In the genomic region with DNA sequence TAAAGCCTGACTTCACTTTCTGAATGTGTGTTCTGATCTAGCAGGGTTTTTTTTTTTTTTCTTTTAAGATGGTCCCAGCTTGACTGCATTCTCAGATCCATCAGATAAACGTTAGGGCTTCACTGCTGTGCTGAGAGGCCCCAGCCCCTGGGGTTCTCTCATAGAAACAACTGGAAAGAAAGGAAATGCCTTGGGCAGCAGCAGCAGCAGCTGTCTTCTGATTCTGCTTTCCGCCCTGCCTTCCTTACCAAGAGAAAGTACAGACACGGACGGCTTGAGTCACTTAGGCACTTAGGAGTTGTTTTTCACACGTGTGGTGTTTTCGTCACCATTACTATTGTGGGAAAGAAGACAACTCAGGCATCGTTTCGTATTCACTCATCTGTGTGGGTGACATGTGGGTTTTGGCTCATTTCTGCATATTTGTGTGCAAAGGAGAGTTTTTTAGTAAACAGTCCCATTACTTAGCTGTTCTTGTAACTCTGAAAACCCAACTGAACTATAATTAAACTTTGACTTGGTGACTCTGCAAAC, we compare ENCODE assay signal across 8 cellular contexts.
DNase-seq lines count a peak whose midpoint lies in the region; ATAC-seq and TF ChIP-seq lines count a peak whose summit lies in the region.

No MANE protein-coding gene starts in this region.

- ATAC-seq in HG02610 (IDR thresholded peaks at IDR 0.05; ENCODE audit: unreplicated experiment) = peak; percentile 50

- H3K9me3 ChIP-seq in adipocyte (ENCODE audit: control insufficient read depth, low read length) (no peaks in the 10 kb centered on the region), iPS-20b (ENCODE audit: insufficient read depth, low read depth, low read length) (no peaks in the 10 kb centered on the region), WERI-Rb-1 (ENCODE audit: severe bottlenecking) (no peaks in the 10 kb centered on the region)

- CTCF ChIA-PET in RWPE1 (lab: Yijun Ruan, JAX) = interaction anchor here (0.7 kb wide), 2 partner anchors 999 to 1081 kb away, joined by 3 to 6 read pairs; no protein-coding TSS in a partner anchor

- H3K9ac ChIP-seq in adipocyte (ENCODE audit: low read length) = peak overlapping the region; percentile 75
- H3K9ac ChIP-seq in iPS-20b (ENCODE audit: low read depth, low read length) = no peak overlapping the region

- in situ Hi-C loops in KBM-7 (cut with MboI; ENCODE audit: low pct_unique_long_range_greater_than_20kb, low sequenced_read_pairs) = no loop called here

- POLR2A ChIA-PET in RWPE1 (lab: Yijun Ruan, JAX; ENCODE audit: low non-redundant PET) = no interaction called here

- no peak for TF ChIP-seq CTCF in GM10266 (IDR thresholded peaks at IDR 0.05; ENCODE audit: control insufficient read depth, insufficient read depth, low read depth, missing control alignments)
- no peak for TF ChIP-seq CTCF in RWPE1 (conservative IDR thresholded peaks at IDR 0.05; ENCODE audit: low read depth)
- TF ChIP-seq CTCF in WERI-Rb-1 (IDR thresholded peaks at IDR 0.05; ENCODE audit: low read depth, low read length) = no peak

- H3K27me3 ChIP-seq in adipocyte (replicated peaks; ENCODE audit: control insufficient read depth, insufficient read depth, low read length) (no peaks in the 10 kb centered on the region), iPS-20b (ENCODE audit: insufficient read depth, low read length) (peaks cover 38% of the 10 kb centered on the region), WERI-Rb-1 (ENCODE audit: insufficient read depth, low read depth, severe bottlenecking) (no peaks in the 10 kb centered on the region)

- peaks cover 27% of the 10 kb centered on the region for H3K4me1 ChIP-seq in adipocyte (ENCODE audit: control insufficient read depth, insufficient read depth, low read length)
- H3K4me1 ChIP-seq in iPS-20b (ENCODE audit: insufficient read depth, low read length) = peaks cover 36% of the 10 kb centered on the region

- DNase-seq in GM10266 (ENCODE audit: extremely low spot score) (peak; percentile 84), RWPE1 (ENCODE audit: low spot score) (peak; percentile 27), adipocyte (ENCODE audit: low read depth) (peak; percentile 91), KBM-7 (no peak), WERI-Rb-1 (no peak)
- DNase-seq in stimulated activated CD4-positive, alpha-beta T cell treated with anti-CD3 and anti-CD28 coated beads, Interleukin-12 subunit alpha, Interleukin-12 subunit beta, amount 100 ng/mL, for 4 hours = peak; percentile 44

- H3K27ac ChIP-seq in RWPE1 (peak overlapping the region; percentile 68), iPS-20b (ENCODE audit: low read length) (no peak overlapping the region), WERI-Rb-1 (no peak overlapping the region)

- H3K36me3 ChIP-seq in adipocyte (ENCODE audit: control insufficient read depth, insufficient read depth, low read length, severe bottlenecking) (no peaks in the 10 kb centered on the region), iPS-20b (ENCODE audit: insufficient read depth, low read depth, low read length) (peaks cover 30% of the 10 kb centered on the region), WERI-Rb-1 (peaks cover 18% of the 10 kb centered on the region)

- H3K4me3 ChIP-seq in adipocyte (ENCODE audit: low read length) (peak overlapping the region; percentile 58), iPS-20b (ENCODE audit: low read length) (peak overlapping the region; percentile 14; the same call in 1 of the 2 replicates), WERI-Rb-1 (ENCODE audit: low read depth, low read length) (no peak overlapping the region)

Comparison
In these comparisons a context has a peak if more than half of its experiments do, and no peak if none do; other contexts are left out.
1. DNase-seq: peak in GM10266 (single experiment), RWPE1 (single experiment), adipocyte (single experiment) and stimulated activated CD4-positive, alpha-beta T cell treated with anti-CD3 and anti-CD28 coated beads, Interleukin-12 subunit alpha, Interleukin-12 subunit beta, amount 100 ng/mL, for 4 hours (single experiment); none in KBM-7 (single experiment) and WERI-Rb-1 (single experiment).